Comparison of ENCODE assay signal across 26 cellular contexts in genomic region chr16:49809112-49809511, GRCh38. TPM values are rescaled to one million over a fixed set of nuclear protein-coding genes. Genes with fewer than 3 reads are reported as not detected.
"Had no signal": no experiment of that assay in that cellular context is flagged by ENCODE, and none has a peak within 500 bp of the region (broad histone marks: within the 10 kb centered on the region; RNA-seq: fewer than 3 reads in every experiment).

No MANE protein-coding gene starts in this region.

- H3K27me3 Mint-ChIP-seq: activated naive CD8-positive, alpha-beta T cell treated with anti-CD3 and anti-CD28 coated beads for 36 hours had no signal

- H3K27me3 ChIP-seq: adrenal gland, body of pancreas, colonic mucosa, esophagus squamous epithelium, right atrium auricular region, transverse colon had no signal

- H3K36me3 ChIP-seq: adrenal gland, colonic mucosa, esophagus squamous epithelium, left ventricle myocardium inferior, right atrium auricular region, transverse colon had no signal

- H3K4me3 Mint-ChIP-seq: activated naive CD4-positive, alpha-beta T cell treated with anti-CD3 and anti-CD28 coated beads for 36 hours; activated naive CD8-positive, alpha-beta T cell treated with anti-CD3 and anti-CD28 coated beads for 36 hours; T-helper 2 cell treated with Interferon-gamma antibody and Interleukin-4, amounts not matched to agents 5 μg/mL and 100 μg/mL, for 36 hours had no signal

- H3K9me3 Mint-ChIP-seq: activated naive CD4-positive, alpha-beta T cell treated with anti-CD3 and anti-CD28 coated beads for 36 hours; activated naive CD8-positive, alpha-beta T cell treated with anti-CD3 and anti-CD28 coated beads for 36 hours; T-helper 2 cell treated with Interferon-gamma antibody and Interleukin-4, amounts not matched to agents 5 μg/mL and 100 μg/mL, for 36 hours had no signal

- H3K9ac ChIP-seq: parathyroid adenoma had no signal

- DNase-seq: activated CD4-positive, alpha-beta T cell treated with anti-CD3 and anti-CD28 coated beads for 48 hours; activated CD4-positive, alpha-beta T cell treated with anti-CD3 and anti-CD28 coated beads, Interleukin-2, amount 50 U/mL, for 48 hours; activated CD8-positive, alpha-beta memory T cell treated with anti-CD3 and anti-CD28 coated beads for 24 hours; activated effector memory CD4-positive, alpha-beta T cell treated with anti-CD3 and anti-CD28 coated beads, Interleukin-2, amount 50 U/mL, for 16 hours; activated naive CD4-positive, alpha-beta T cell treated with anti-CD3 and anti-CD28 coated beads for 36 hours; activated naive CD8-positive, alpha-beta T cell treated with anti-CD3 and anti-CD28 coated beads for 36 hours; adrenal gland; aorta; body of pancreas; cerebellar nuclear complex; colonic mucosa; effector CD8-positive, alpha-beta T cell; esophagus squamous epithelium; foreskin melanocyte; islet precursor cell; left ventricle myocardium inferior; nucleus accumbens; psoas muscle; stimulated activated CD4-positive, alpha-beta T cell treated with anti-CD3 and anti-CD28 coated beads, Interleukin-2, amount 100 ng/mL, for 48 hours; stimulated activated naive CD4-positive, alpha-beta T cell treated with Interleukin-2 at 50 U/mL for 16 hours; transverse colon had no signal

- ATAC-seq: activated CD4-positive, CD25-positive, alpha-beta regulatory T cell treated with anti-CD3 and anti-CD28 coated beads, Interleukin-2, amount 50 U/mL, for 24 hours; body of pancreas had no signal

- H3K36me3 Mint-ChIP-seq: activated naive CD8-positive, alpha-beta T cell treated with anti-CD3 and anti-CD28 coated beads for 36 hours had no signal

- H3K27ac ChIP-seq: adrenal gland, body of pancreas, colonic mucosa, epithelial cell of prostate, left ventricle myocardium inferior, parathyroid adenoma, psoas muscle, right atrium auricular region had no signal

- H3K9me3 ChIP-seq: adrenal gland, body of pancreas, colonic mucosa, esophagus squamous epithelium, left ventricle myocardium inferior, psoas muscle, right atrium auricular region, transverse colon had no signal

- H3K79me2 ChIP-seq: parathyroid adenoma had no signal

- H2AFZ ChIP-seq: parathyroid adenoma had no signal

- H3K4me1 Mint-ChIP-seq: activated naive CD8-positive, alpha-beta T cell treated with anti-CD3 and anti-CD28 coated beads for 36 hours had no signal

- H3K4me3 ChIP-seq: adrenal gland, body of pancreas, colonic mucosa, esophagus squamous epithelium, left ventricle myocardium inferior, psoas muscle, right atrium auricular region, transverse colon had no signal

- H3K4me1 ChIP-seq: adrenal gland, colonic mucosa, parathyroid adenoma had no signal

- H3K27ac Mint-ChIP-seq: activated naive CD4-positive, alpha-beta T cell treated with anti-CD3 and anti-CD28 coated beads for 36 hours; activated naive CD8-positive, alpha-beta T cell treated with anti-CD3 and anti-CD28 coated beads for 36 hours; T-helper 2 cell treated with Interferon-gamma antibody and Interleukin-4, amounts not matched to agents 5 μg/mL and 100 μg/mL, for 36 hours had no signal

RNA-seq across cellular contexts. Expression of gene ZNF423, which starts 46.8 kb away (rescaled TPM):
- total RNA-seq: activated naive CD8-positive, alpha-beta T cell treated with anti-CD3 and anti-CD28 coated beads for 36 hours had no signal
